ENCODE assay signal across 7 cellular contexts in genomic region chr2:206316141-206316540, GRCh38.
"Had no signal": no experiment of that assay in that cellular context is flagged by ENCODE, and none has a peak within 500 bp of the region (broad histone marks: within the 10 kb centered on the region; RNA-seq: fewer than 3 reads in every experiment).

No MANE protein-coding gene starts in this region.

- H3K9me3 Mint-ChIP-seq: HFFc6 had no signal

- H3K27ac Mint-ChIP-seq: HFFc6, IgD-negative memory B cell had no signal

- H3K4me3 Mint-ChIP-seq: HFFc6, IgD-negative memory B cell had no signal

- H3K27me3 Mint-ChIP-seq: IgD-negative memory B cell had no signal

- H3K4me3 ChIP-seq: GM23248, HAP-1 had no signal

- DNase-seq: GM23248, GOT3, H7, HFFc6, KBM-7 had no signal

- H3K4me1 Mint-ChIP-seq: IgD-negative memory B cell had no signal

- H3K36me3 Mint-ChIP-seq: IgD-negative memory B cell had no signal
